ENCODE assay signal across 15 cellular contexts in genomic region chr12:42124764-42125371, GRCh38. TPM values are rescaled to one million over a fixed set of nuclear protein-coding genes. Genes with fewer than 3 reads are reported as not detected.
DNase-seq lines count a peak whose midpoint lies in the region; ATAC-seq, FAIRE-seq and TF ChIP-seq lines count a peak whose summit lies in the region.
"Had no signal": no experiment of that assay in that cellular context is flagged by ENCODE, and none has a peak within 500 bp of the region (broad histone marks: within the 10 kb centered on the region; RNA-seq: fewer than 3 reads in every experiment).

No MANE protein-coding gene starts in this region.

- no peak for TF ChIP-seq POLR2A in H1 (IDR thresholded peaks at IDR 0.05; ENCODE audit: control extremely low read depth in 1 of 2, low read depth in 2 of 2, low read length in 2 of 2)

- no peaks in the 10 kb centered on the region for H3K23me2 ChIP-seq in H1 (ENCODE audit: low read depth, low read length)

- no peak for ATAC-seq in Right ventricle myocardium superior (ENCODE audit: poor library complexity)
- ATAC-seq: Panc1 had no signal

- no peak for TF ChIP-seq EP300 in H1 (IDR thresholded peaks at IDR 0.05; ENCODE audit: borderline replicate concordance in 1 of 2, low read depth in 2 of 2, low read length in 2 of 2)

- H2AK5ac ChIP-seq in H1 (ENCODE audit: low read depth, low read length), result no peak overlapping the region

- H3K23ac ChIP-seq in H1 (ENCODE audit: insufficient read length), result no peak overlapping the region

- H3K18ac ChIP-seq in H1 (ENCODE audit: extremely low read depth, low read length), result no peak overlapping the region

- H3K4me1 Mint-ChIP-seq in immature natural killer cell, result peaks cover 5 to 23% of the 10 kb centered on the region in 2 donors

- H4K91ac ChIP-seq in H1 (replicated peaks; ENCODE audit: insufficient read length, low read length), result no peak overlapping the region

- no peaks in the 10 kb centered on the region; the same call in 1 of the 2 replicates for H3K79me1 ChIP-seq in H1 (ENCODE audit: low read depth, low read length)

- no peak overlapping the region for H3K4ac ChIP-seq in H1 (replicated peaks; ENCODE audit: insufficient read length, low read depth, low read length)

- POLR2A ChIA-PET in H1 (lab: Charles Lee; ENCODE audit: partially characterized antibody), result interaction anchor here (1.0 kb wide), 1 partner anchor 245 kb away, joined by 3 read pairs; no protein-coding TSS in a partner anchor

- no peak overlapping the region for H3K27ac Mint-ChIP-seq in immature natural killer cell
- H3K27ac Mint-ChIP-seq: CD4-positive, CD25-positive, alpha-beta regulatory T cell had no signal

- TF ChIP-seq CTCF in H1 (IDR thresholded peaks at IDR 0.05; ENCODE audit: control extremely low read depth in 1 of 3, insufficient read depth in 1 of 3, low read depth in 1 of 3, low read length in 3 of 3) (no peak), left ventricle myocardium inferior (IDR thresholded peaks at IDR 0.05; ENCODE audit: borderline replicate concordance) (no peak)

- H3K4me3 ChIP-seq in H1 (ENCODE audit: extremely low read depth in 1 of 4, insufficient read depth in 2 of 4, low read depth in 3 of 4, low read length in 4 of 4) (no peak overlapping the region), left ventricle myocardium inferior (no peak overlapping the region)

- H3K27ac ChIP-seq in H1 (ENCODE audit: low read depth, low read length) (no peak overlapping the region), left ventricle myocardium inferior (replicated peaks) (no peak overlapping the region)

- no peak overlapping the region for H2BK120ac ChIP-seq in H1 (replicated peaks; ENCODE audit: low read depth, low read length)

- H3K9me3 ChIP-seq in H1 (ENCODE audit: insufficient read depth in 2 of 2, low read depth in 1 of 2, low read length in 1 of 2), result no peaks in the 10 kb centered on the region
- H3K9me3 ChIP-seq in left ventricle myocardium inferior (replicated peaks), result no peaks in the 10 kb centered on the region

- H3K27me3 ChIP-seq in H1 (replicated peaks in 1 of 4; ENCODE audit: control insufficient read depth in 3 of 4, extremely low read depth in 1 of 4, insufficient read depth in 3 of 4, low read length in 3 of 4) (no peaks in the 10 kb centered on the region), left ventricle myocardium inferior (ENCODE audit: low read depth) (no peaks in the 10 kb centered on the region)

- no peak overlapping the region for H3K56ac ChIP-seq in H1 (replicated peaks; ENCODE audit: insufficient read length, low read depth, low read length)

- H3K4me1 ChIP-seq in H1 (replicated peaks in 1 of 4; ENCODE audit: control insufficient read depth in 3 of 4, insufficient read depth in 4 of 4, low read length in 3 of 4), result peaks cover 0 to 10% (median 6%) of the 10 kb centered on the region in 4 experiments; a peak in 5 of 7 replicates
- peaks cover 13% of the 10 kb centered on the region for H3K4me1 ChIP-seq in left ventricle myocardium inferior

- H3K4me3 Mint-ChIP-seq in immature natural killer cell, result no peak overlapping the region
- H3K4me3 Mint-ChIP-seq: CD4-positive, CD25-positive, alpha-beta regulatory T cell had no signal

- no peak for TF ChIP-seq RAD21 in H1 (IDR thresholded peaks at IDR 0.05 in 1 of 2, conservative IDR thresholded peaks at IDR 0.05 in 1 of 2; ENCODE audit: low read depth in 2 of 2, low read length in 2 of 2)

- no peak overlapping the region for H2BK20ac ChIP-seq in H1 (ENCODE audit: low read length)

- H3K4me2 ChIP-seq in H1 (ENCODE audit: insufficient read depth in 1 of 2, low read depth in 2 of 2, low read length in 2 of 2), result peak overlapping the region; percentile 38; a peak in 3 of 4 replicates

- no peaks in the 10 kb centered on the region for H3K9me3 Mint-ChIP-seq in immature natural killer cell
- H3K9me3 Mint-ChIP-seq: CD4-positive, CD25-positive, alpha-beta regulatory T cell had no signal

- H4K20me1 ChIP-seq in H1 (replicated peaks in 1 of 2; ENCODE audit: control insufficient read depth in 1 of 2, insufficient read depth in 2 of 2, low read length in 2 of 2), result peaks cover 0 to 5% of the 10 kb centered on the region in 2 experiments

- no peak overlapping the region for H2AFZ ChIP-seq in H1 (ENCODE audit: low read length)

- H3K9ac ChIP-seq in H1 (replicated peaks in 1 of 4; ENCODE audit: extremely low read depth in 1 of 4, low read depth in 3 of 4, low read length in 3 of 4), result no peak overlapping the region

- FAIRE-seq in H1 (lab: Jason Lieb, UNC) (no peak), urothelium cell line (lab: Jason Lieb, UNC) (peak; percentile 73)
- FAIRE-seq: astrocyte had no signal

- H4K8ac ChIP-seq in H1 (ENCODE audit: extremely low read depth, insufficient read depth, low read length), result no peak overlapping the region

- peaks cover 0 to 28% of the 10 kb centered on the region in 2 experiments; a peak in 2 of 4 replicates for H3K79me2 ChIP-seq in H1 (ENCODE audit: control insufficient read depth in 1 of 2, insufficient read depth in 2 of 2, low read length in 2 of 2)

- intact Hi-C loops in Right ventricle myocardium superior (cut with DNase I), result no loop called here
- intact Hi-C loops in left ventricle myocardium inferior (cut with micrococcal nuclease), result no loop called here

- H2BK12ac ChIP-seq in H1 (ENCODE audit: low read depth, low read length), result no peak overlapping the region

- H2BK5ac ChIP-seq in H1 (ENCODE audit: low read depth, low read length), result no peak overlapping the region

- no peak overlapping the region for H2BK15ac ChIP-seq in H1 (ENCODE audit: low read length)

- no peak overlapping the region for H4K5ac ChIP-seq in H1 (ENCODE audit: insufficient read length, low read depth, low read length)

- H3K27me3 Mint-ChIP-seq in immature natural killer cell (ENCODE audit: low read depth in 3 of 3), result no peaks in the 10 kb centered on the region
- H3K27me3 Mint-ChIP-seq: CD4-positive, CD25-positive, alpha-beta regulatory T cell had no signal

- WGBS in H1 (ENCODE audit: extremely low coverage in 1 of 2, insufficient coverage in 1 of 2, insufficient read length in 1 of 2, insufficient replicate concordance in 2 of 2, low coverage in 1 of 2, low lambda C conversion rate in 2 of 2, missing lambda C conversion rate in 1 of 2), 2 experiments, result 71% methylated on average over 5 of the region's 5 CpGs; no CpG with 5 or more reads in 1 of the 2 experiments

- CTCF ChIA-PET in H1 (lab: Charles Lee; ENCODE audit: partially characterized antibody), result interaction anchor here (0.7 to 1.9 kb wide), 6 partner anchors 34 to 247 kb away, joined by 3 to 8 read pairs (median 3); no protein-coding TSS in a partner anchor

- H3K36me3 ChIP-seq in H1 (ENCODE audit: control insufficient read depth in 2 of 4, insufficient read depth in 4 of 4, low read length in 3 of 4) (no peaks in the 10 kb centered on the region), left ventricle myocardium inferior (no peaks in the 10 kb centered on the region)

- H3K14ac ChIP-seq in H1 (ENCODE audit: insufficient read length), result no peak overlapping the region

- no peaks in the 10 kb centered on the region for H3K36me3 Mint-ChIP-seq in immature natural killer cell

- peak; percentile 30 for DNase-seq in DMS53 (lab: John Stamatoyannopoulos, UW)
- DNase-seq in DMS53 treated with DMSO at 0.1 percent for 48 hours (lab: John Stamatoyannopoulos, UW; ENCODE audit: unreplicated experiment), result no peak
- DNase-seq in Kasumi-1 (lab: John Stamatoyannopoulos, UW), result peak; percentile 16 to 22
- DNase-seq in H1 (ENCODE audit: low read depth in 1 of 2, low spot score in 2 of 2), result no peak
- DNase-seq in urothelium cell line (ENCODE audit: low spot score), result no peak
- no peak for DNase-seq in immature natural killer cell
- no peak for DNase-seq in Right ventricle myocardium superior
- no peak for DNase-seq in left ventricle myocardium inferior
- DNase-seq: 8988T; activated naive CD4-positive, alpha-beta T cell; CD4-positive, CD25-positive, alpha-beta regulatory T cell; hippocampal formation; NCI-H1105 treated with DMSO at 0.1 percent for 48 hours had no signal

TF ChIP-seq in H1, 55 proteins besides CTCF, POLR2A, EP300 and RAD21 (continues in another document):
- no peak for TF ChIP-seq USF2 (IDR thresholded peaks at IDR 0.05; ENCODE audit: low read length)
- no peak for TF ChIP-seq YY1 (IDR thresholded peaks at IDR 0.05; ENCODE audit: low read depth, low read length)
- no peak for TF ChIP-seq JUND (IDR thresholded peaks at IDR 0.05; ENCODE audit: low read length)
- no peak for TF ChIP-seq MAX (IDR thresholded peaks at IDR 0.05)
- TF ChIP-seq KDM4A (IDR thresholded peaks at IDR 0.05; ENCODE audit: low read depth, low read length, severe bottlenecking), result no peak
- TF ChIP-seq E2F6 (IDR thresholded peaks at IDR 0.05), result no peak
- TF ChIP-seq SRF (IDR thresholded peaks at IDR 0.05; ENCODE audit: low read depth, low read length), result no peak
- no peak for TF ChIP-seq SIN3A (conservative IDR thresholded peaks at IDR 0.05 in 1 of 2, IDR thresholded peaks at IDR 0.05 in 1 of 2; ENCODE audit: low read depth in 1 of 2, low read length in 2 of 2)

RNA-seq across cellular contexts. Expression of gene GXYLT1, which starts 19.8 kb away (rescaled TPM):
- 10.0 and 10.7 TPM in 2 replicates for total RNA-seq in H1 (2021; fragmentation: NEBNext Ultra II Directional; extraction: Animal tissue kit (Norgen Biotek cat#: 25700))
- polyA plus RNA-seq in H1 (2011; rRNA removed) (1.9 and 3.1 TPM in 2 replicates), immature natural killer cell (1 to 10 TPM; 3.1 to 5.9 (median 4.1) TPM)
- polyA plus RNA-seq in H1 (2011; cell fraction: cytosol; rRNA removed), result 4.0 TPM
- polyA plus RNA-seq in H1 (2011; cell fraction: nucleus; rRNA removed), result 2.2 TPM
- 3.9 to 7.5 TPM (median 5.1 TPM) in 4 replicates for polyA plus RNA-seq in H1 (2012, experiment 1 of 2)
- 0.29 TPM for polyA plus RNA-seq in H1 (2012, experiment 2 of 2)
- 6.9 TPM for polyA plus RNA-seq in H1 (2013, experiment 1 of 2)
- 7.5 TPM for polyA plus RNA-seq in H1 (2013, experiment 2 of 2)
- polyA minus RNA-seq in H1 (2011; rRNA and poly(A)+ RNA removed), result 4.0 and 8.6 TPM in 2 replicates
- polyA minus RNA-seq in H1 (2011; cell fraction: cytosol; rRNA and poly(A)+ RNA removed), result 5.4 TPM
- polyA minus RNA-seq in H1 (2011; cell fraction: nucleus; rRNA and poly(A)+ RNA removed), result 8.6 TPM
- total RNA-seq in Right ventricle myocardium superior (4.3 TPM), left ventricle myocardium inferior (5.4 TPM)

Comparison
In these comparisons a context has a peak if more than half of its experiments do, and no peak if none do; other contexts are left out.
1. DNase-seq: peak in DMS53 (single experiment) and Kasumi-1 (2 of 2); none in DMS53 treated with DMSO at 0.1 percent for 48 hours (single experiment), H1 (0 of 2), urothelium cell line (single experiment), immature natural killer cell (0 of 3), Right ventricle myocardium superior (single experiment) and left ventricle myocardium inferior (single experiment).